In the genomic region with DNA sequence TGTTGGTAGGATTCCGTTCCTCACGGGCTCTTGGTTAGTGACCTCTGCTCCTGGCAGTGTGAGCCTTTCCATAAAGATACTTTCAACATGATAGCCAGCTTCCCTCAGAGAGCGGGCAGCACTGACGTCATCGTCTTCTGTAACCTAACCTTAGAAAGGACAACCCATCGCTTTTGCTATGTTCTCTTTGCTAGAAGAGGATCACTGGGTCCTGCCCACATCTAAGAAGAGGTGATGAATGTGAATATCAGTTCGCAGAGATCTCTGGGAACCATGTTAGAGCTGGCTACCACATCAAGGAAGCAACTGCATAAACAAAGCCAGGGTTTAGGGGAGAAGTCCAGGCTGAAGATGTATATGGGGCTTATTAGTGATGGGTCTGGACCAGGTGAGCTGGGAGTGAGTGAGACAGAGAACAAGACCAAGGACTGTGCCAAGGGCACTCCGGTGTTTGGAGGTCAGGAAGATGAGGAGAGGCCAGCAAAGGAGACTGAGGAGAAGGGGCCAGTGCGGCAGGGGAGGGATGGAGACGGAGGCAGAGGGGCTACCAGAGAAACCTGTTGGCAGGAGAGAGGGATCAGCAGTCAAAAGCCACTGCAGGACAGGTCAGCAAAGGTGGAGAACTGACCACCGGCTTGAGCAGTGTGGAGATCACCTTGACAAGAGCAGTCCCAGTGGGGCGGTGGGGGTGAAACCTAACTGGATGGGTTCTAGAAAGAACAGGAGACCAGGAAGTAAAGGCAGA, we compare ENCODE assay signal across 10 cellular contexts. TPM values are rescaled to one million over a fixed set of nuclear protein-coding genes. Genes with fewer than 3 reads are reported as not detected.
DNase-seq lines count a peak whose midpoint lies in the region; ATAC-seq, FAIRE-seq and TF ChIP-seq lines count a peak whose summit lies in the region.
"Had no signal": no experiment of that assay in that cellular context is flagged by ENCODE, and none has a peak within 500 bp of the region (broad histone marks: within the 10 kb centered on the region; RNA-seq: fewer than 3 reads in every experiment).

No MANE protein-coding gene starts in this region.

- ATAC-seq in pancreas (no peak), HG03342 (IDR thresholded peaks at IDR 0.05; ENCODE audit: unreplicated experiment) (no peak)

- TF ChIP-seq CTCF in neural progenitor cell (IDR thresholded peaks at IDR 0.05) = no peak
- no peak for TF ChIP-seq CTCF in thyroid gland (IDR thresholded peaks at IDR 0.05)
- TF ChIP-seq CTCF in pancreas (IDR thresholded peaks at IDR 0.05) = no peak

- POLR2A ChIA-PET in activated CD4-positive, alpha-beta T cell treated with anti-CD3 and anti-CD28 coated beads, Interleukin-2, amount 10 ng/mL, durations not matched to agents 7 days and 5 days (lab: Charles Lee) = interaction anchor here (0.6 to 2.3 kb wide), 8 partner anchors 33 to 191 kb away, joined by 3 to 22 read pairs (median 7); a partner anchor contains a TSS

- peaks cover 62% of the 10 kb centered on the region for H3K4me1 Mint-ChIP-seq in activated CD4-positive, alpha-beta T cell treated with anti-CD3 and anti-CD28 coated beads, Interleukin-2, amount 10 ng/mL, durations not matched to agents 7 days and 5 days
- peaks cover 54% of the 10 kb centered on the region for H3K4me1 Mint-ChIP-seq in activated naive CD4-positive, alpha-beta T cell treated with anti-CD3 and anti-CD28 coated beads for 36 hours (ENCODE audit: low read depth)
- H3K4me1 Mint-ChIP-seq in neural progenitor cell = peaks cover 8% of the 10 kb centered on the region

- H3K27me3 Mint-ChIP-seq in activated CD4-positive, alpha-beta T cell treated with anti-CD3 and anti-CD28 coated beads, Interleukin-2, amount 10 ng/mL, durations not matched to agents 7 days and 5 days = no peaks in the 10 kb centered on the region
- no peaks in the 10 kb centered on the region for H3K27me3 Mint-ChIP-seq in activated naive CD4-positive, alpha-beta T cell treated with anti-CD3 and anti-CD28 coated beads for 36 hours (ENCODE audit: low read depth)
- H3K27me3 Mint-ChIP-seq in neural progenitor cell (ENCODE audit: insufficient read depth, low read depth) = peaks cover 10% of the 10 kb centered on the region

- H4K20me1 ChIP-seq in neural progenitor cell (ENCODE audit: low read depth) = no peaks in the 10 kb centered on the region

- DNase-seq in EL (peak; percentile 15), neural progenitor cell (ENCODE audit: low spot score) (no peak), NAMALWA (ENCODE audit: low spot score) (no peak), thyroid gland (no peak), pancreas (no peak)
- peak; percentile 77 for DNase-seq in activated CD4-positive, alpha-beta T cell treated with anti-CD3 and anti-CD28 coated beads, Interleukin-2, amount 10 ng/mL, durations not matched to agents 7 days and 5 days
- peak; percentile 80 for DNase-seq in activated naive CD4-positive, alpha-beta T cell treated with anti-CD3 and anti-CD28 coated beads for 36 hours

- no peaks in the 10 kb centered on the region for H3K79me2 ChIP-seq in neural progenitor cell (ENCODE audit: low read depth)

- H3K4me3 ChIP-seq in neural progenitor cell (no peak overlapping the region), thyroid gland (replicated peaks in 1 of 3) (no peak overlapping the region), pancreas (no peak overlapping the region)

- no peaks in the 10 kb centered on the region for H3F3A ChIP-seq in neural progenitor cell (ENCODE audit: low read depth)

- no peak overlapping the region for H3K9ac ChIP-seq in neural progenitor cell
- H3K9ac ChIP-seq: SK-N-SH had no signal

- intact Hi-C loops in activated naive CD4-positive, alpha-beta T cell treated with anti-CD3 and anti-CD28 coated beads for 36 hours (cut with micrococcal nuclease) = loop anchor here (1.0 to 2.0 kb wide), 8 partner anchors 26 to 443 kb away; a partner anchor contains a TSS
- intact Hi-C loops in thyroid gland (cut with DNase I) (loop anchor here (5.0 to 10.0 kb wide), 4 partner anchors 37 to 445 kb away; a partner anchor contains a TSS), pancreas (cut with DNase I) (loop anchor here in 2 of 3 donors (5.0 to 10.0 kb wide), 4 partner anchors 155 to 445 kb away; no protein-coding TSS in a partner anchor)

- peaks cover 6% of the 10 kb centered on the region for H3K36me3 Mint-ChIP-seq in activated CD4-positive, alpha-beta T cell treated with anti-CD3 and anti-CD28 coated beads, Interleukin-2, amount 10 ng/mL, durations not matched to agents 7 days and 5 days (ENCODE audit: low read depth)
- no peaks in the 10 kb centered on the region for H3K36me3 Mint-ChIP-seq in activated naive CD4-positive, alpha-beta T cell treated with anti-CD3 and anti-CD28 coated beads for 36 hours (ENCODE audit: low read depth)
- no peaks in the 10 kb centered on the region for H3K36me3 Mint-ChIP-seq in neural progenitor cell
- H3K36me3 Mint-ChIP-seq: memory B cell had no signal

- no peaks in the 10 kb centered on the region for H3K36me3 ChIP-seq in neural progenitor cell
- H3K36me3 ChIP-seq in thyroid gland = no peaks in the 10 kb centered on the region
- H3K36me3 ChIP-seq in pancreas = no peaks in the 10 kb centered on the region

- CTCF ChIA-PET in activated CD4-positive, alpha-beta T cell treated with anti-CD3 and anti-CD28 coated beads, Interleukin-2, amount 10 ng/mL, durations not matched to agents 7 days and 5 days (lab: Charles Lee) = interaction anchor here (0.6 to 14.4 kb wide), 40 partner anchors 8 to 450 kb away, joined by 3 to 482 read pairs (median 5); a partner anchor contains a TSS
- CTCF ChIA-PET in activated naive CD4-positive, alpha-beta T cell treated with anti-CD3 and anti-CD28 coated beads for 36 hours (lab: Charles Lee) = interaction anchor here (0.6 to 19.0 kb wide), 42 partner anchors 9 to 455 kb away, joined by 3 to 704 read pairs (median 4); a partner anchor contains a TSS

- no peak for TF ChIP-seq POLR2A in thyroid gland (IDR thresholded peaks at IDR 0.05)

- peak overlapping the region; percentile 35 for H3K4me3 Mint-ChIP-seq in activated CD4-positive, alpha-beta T cell treated with anti-CD3 and anti-CD28 coated beads, Interleukin-2, amount 10 ng/mL, durations not matched to agents 7 days and 5 days
- H3K4me3 Mint-ChIP-seq in activated naive CD4-positive, alpha-beta T cell treated with anti-CD3 and anti-CD28 coated beads for 36 hours = peak overlapping the region; percentile 1
- H3K4me3 Mint-ChIP-seq in neural progenitor cell = no peak overlapping the region
- H3K4me3 Mint-ChIP-seq: memory B cell had no signal

- H3K27ac Mint-ChIP-seq in activated CD4-positive, alpha-beta T cell treated with anti-CD3 and anti-CD28 coated beads, Interleukin-2, amount 10 ng/mL, durations not matched to agents 7 days and 5 days = peak overlapping the region; percentile 89
- H3K27ac Mint-ChIP-seq in activated naive CD4-positive, alpha-beta T cell treated with anti-CD3 and anti-CD28 coated beads for 36 hours = peak overlapping the region; percentile 81
- H3K27ac Mint-ChIP-seq in neural progenitor cell = no peak overlapping the region
- H3K27ac Mint-ChIP-seq: memory B cell had no signal

- H3K4me2 ChIP-seq in neural progenitor cell = no peak overlapping the region
- H3K4me2 ChIP-seq: SK-N-SH had no signal

- H3K27ac ChIP-seq in neural progenitor cell (no peak overlapping the region), thyroid gland (no peak overlapping the region), pancreas (no peak overlapping the region)

- no peaks in the 10 kb centered on the region for H3K9me3 ChIP-seq in neural progenitor cell (ENCODE audit: low read depth)
- H3K9me3 ChIP-seq in thyroid gland = no peaks in the 10 kb centered on the region
- no peaks in the 10 kb centered on the region for H3K9me3 ChIP-seq in pancreas
- H3K9me3 ChIP-seq: SK-N-SH had no signal

- H3K4me1 ChIP-seq in neural progenitor cell = no peaks in the 10 kb centered on the region
- H3K4me1 ChIP-seq in thyroid gland = peaks cover 12 to 18% of the 10 kb centered on the region in 2 donors
- no peaks in the 10 kb centered on the region for H3K4me1 ChIP-seq in pancreas

- no peak for FAIRE-seq in pancreas (lab: Jason Lieb, UNC)

- H2AFZ ChIP-seq in neural progenitor cell (replicated peaks) = peak overlapping the region; percentile 47

- no peaks in the 10 kb centered on the region for H3K9me3 Mint-ChIP-seq in activated CD4-positive, alpha-beta T cell treated with anti-CD3 and anti-CD28 coated beads, Interleukin-2, amount 10 ng/mL, durations not matched to agents 7 days and 5 days
- H3K9me3 Mint-ChIP-seq in activated naive CD4-positive, alpha-beta T cell treated with anti-CD3 and anti-CD28 coated beads for 36 hours = no peaks in the 10 kb centered on the region
- H3K9me3 Mint-ChIP-seq in neural progenitor cell = no peaks in the 10 kb centered on the region
- H3K9me3 Mint-ChIP-seq: memory B cell had no signal

- 90 to 92% methylated on average over 12 of the region's 12 CpGs for WGBS in thyroid gland, 2 donors
- 64 to 78% methylated on average over 12 of the region's 12 CpGs for WGBS in pancreas, 2 donors

- H3K27me3 ChIP-seq in neural progenitor cell (no peaks in the 10 kb centered on the region), thyroid gland (no peaks in the 10 kb centered on the region), pancreas (no peaks in the 10 kb centered on the region)

RNA-seq across cellular contexts. Expression of a gene that starts 39.7 kb away (rescaled TPM):
- total RNA-seq in activated CD4-positive, alpha-beta T cell treated with anti-CD3 and anti-CD28 coated beads, Interleukin-2, amount 10 ng/mL, durations not matched to agents 7 days and 5 days = 100 to 1,000 TPM; 393 to 412 TPM
- total RNA-seq in activated naive CD4-positive, alpha-beta T cell treated with anti-CD3 and anti-CD28 coated beads for 36 hours = 100 to 1,000 TPM; 226 to 227 TPM
- 9.1 and 18.9 TPM in 2 replicates for total RNA-seq in neural progenitor cell (ENCODE audit: low replicate concordance)
- 10 to 100 TPM; 13.1 to 54.5 (median 22.2) TPM for total RNA-seq in thyroid gland
- 10 to 100 TPM in 4 of 6 donors, 1 to 10 TPM in 2; 7.5 to 25.3 (median 14.1) TPM for total RNA-seq in pancreas
- polyA plus RNA-seq in pancreas = 10 to 100 TPM; 11.3 to 15.1 TPM

RNA-seq across cellular contexts. Expression of a gene that starts 47.9 kb away (rescaled TPM):
- 10 to 100 TPM; 15.3 to 16.6 TPM for total RNA-seq in activated CD4-positive, alpha-beta T cell treated with anti-CD3 and anti-CD28 coated beads, Interleukin-2, amount 10 ng/mL, durations not matched to agents 7 days and 5 days
- total RNA-seq in activated naive CD4-positive, alpha-beta T cell treated with anti-CD3 and anti-CD28 coated beads for 36 hours = 10 to 100 TPM; 13.4 to 15.1 TPM
- total RNA-seq in neural progenitor cell (ENCODE audit: low replicate concordance) (16.2 and 16.5 TPM in 2 replicates), thyroid gland (10 to 100 TPM; 11.5 to 15.7 (median 14.2) TPM), pancreas (1 to 10 TPM; 5.1 to 9.0 (median 6.3) TPM)
- 1 to 10 TPM; 4.3 to 6.6 TPM for polyA plus RNA-seq in pancreas

RNA-seq across cellular contexts. Expression of a gene that starts 48.3 kb away (rescaled TPM):
- total RNA-seq in activated CD4-positive, alpha-beta T cell treated with anti-CD3 and anti-CD28 coated beads, Interleukin-2, amount 10 ng/mL, durations not matched to agents 7 days and 5 days = 1 to 10 TPM in 1 of 2 experiments, under 1 TPM in 1; 0.92 to 1.3 TPM
- total RNA-seq in activated naive CD4-positive, alpha-beta T cell treated with anti-CD3 and anti-CD28 coated beads for 36 hours = under 1 TPM; 0.81 to 0.95 TPM
- total RNA-seq in neural progenitor cell (ENCODE audit: low replicate concordance) (0.09 TPM in 1 of 2 replicates, not detected in the other), thyroid gland (1 to 10 TPM in 2 of 4 donors, under 1 TPM in 1, not detected in 1; 0.22 to 3.8 (median 1.0) TPM), pancreas (1 to 10 TPM in 3 of 6 donors, under 1 TPM in 3; 0.19 to 2.1 (median 0.94) TPM)
- 1 to 10 TPM; 1.4 to 1.7 TPM for polyA plus RNA-seq in pancreas

Comparison
In these comparisons a context has a peak if more than half of its experiments do, and no peak if none do; other contexts are left out.
1. DNase-seq: peak in EL (single experiment), activated CD4-positive, alpha-beta T cell treated with anti-CD3 and anti-CD28 coated beads, Interleukin-2, amount 10 ng/mL, durations not matched to agents 7 days and 5 days (single experiment) and activated naive CD4-positive, alpha-beta T cell treated with anti-CD3 and anti-CD28 coated beads for 36 hours (single experiment); none in neural progenitor cell (single experiment), NAMALWA (single experiment), thyroid gland (0 of 2) and pancreas (0 of 6).
2. RNA of a gene that starts 39.7 kb away (total RNA-seq): 393 to 412 TPM in activated CD4-positive, alpha-beta T cell treated with anti-CD3 and anti-CD28 coated beads, Interleukin-2, amount 10 ng/mL, durations not matched to agents 7 days and 5 days and 226 to 227 TPM in activated naive CD4-positive, alpha-beta T cell treated with anti-CD3 and anti-CD28 coated beads for 36 hours; 13.1 to 54.5 TPM in thyroid gland, 7.5 to 25.3 TPM in pancreas and 9.1 to 18.9 TPM in neural progenitor cell; every median in the first group is over 4 times any median in the second.